14 cellular contexts compared by ENCODE assay signal in the genomic region with DNA sequence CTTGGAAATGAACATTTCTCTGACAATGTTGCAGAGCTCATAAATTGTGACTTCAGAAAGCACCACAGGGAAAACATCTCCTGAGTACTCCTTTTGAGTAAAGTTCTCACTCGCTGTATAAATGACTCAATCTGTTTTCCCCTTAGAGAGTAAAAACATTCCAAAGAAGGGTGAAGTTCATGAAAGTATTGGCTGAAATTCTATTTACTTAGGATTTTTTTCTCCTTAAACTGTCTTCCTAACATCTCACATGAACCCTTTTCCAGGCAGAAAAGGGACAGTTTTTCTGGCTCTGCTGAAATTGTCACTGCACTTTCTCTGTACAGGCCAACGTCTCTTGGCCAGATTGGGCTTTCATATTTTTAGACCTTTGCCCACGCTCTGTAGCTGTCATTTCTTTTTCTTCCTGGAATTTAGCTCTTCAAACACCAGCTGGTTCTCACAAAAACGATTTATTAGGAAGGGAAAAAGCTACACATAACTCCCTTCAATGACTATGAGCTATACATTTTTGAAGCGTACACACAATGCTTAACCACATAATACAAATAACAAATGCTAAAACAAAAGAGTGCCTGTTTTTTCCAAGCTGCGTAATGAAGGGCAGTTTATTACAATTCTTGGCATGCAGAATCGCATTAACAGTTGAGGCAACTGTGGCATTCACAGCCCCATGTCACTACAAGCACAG.
DNase-seq lines count a peak whose midpoint lies in the region; TF ChIP-seq lines count a peak whose summit lies in the region.
"Had no signal": no experiment of that assay in that cellular context is flagged by ENCODE, and none has a peak within 500 bp of the region (broad histone marks: within the 10 kb centered on the region; RNA-seq: fewer than 3 reads in every experiment).

No MANE protein-coding gene starts in this region.

- no peaks in the 10 kb centered on the region for H3K4me1 Mint-ChIP-seq in activated CD4-positive, alpha-beta memory T cell treated with anti-CD3 and anti-CD28 coated beads for 36 hours (ENCODE audit: low read depth)

- no peaks in the 10 kb centered on the region for H3K27me3 ChIP-seq in esophagus muscularis mucosa
- H3K27me3 ChIP-seq: cardiac muscle cell, upper lobe of left lung had no signal

- no peak for TF ChIP-seq EP300 in esophagus muscularis mucosa (IDR thresholded peaks at IDR 0.05)

- no peak overlapping the region for H3K27ac Mint-ChIP-seq in activated CD4-positive, alpha-beta memory T cell treated with anti-CD3 and anti-CD28 coated beads for 36 hours

- peaks cover 17 to 58% (median 49%) of the 10 kb centered on the region in 4 donors for H3K4me1 ChIP-seq in esophagus muscularis mucosa
- H3K4me1 ChIP-seq: upper lobe of left lung had no signal

- no peak for TF ChIP-seq CTCF in esophagus muscularis mucosa (IDR thresholded peaks at IDR 0.05)

- TF ChIP-seq POLR2A in esophagus muscularis mucosa (IDR thresholded peaks at IDR 0.05; ENCODE audit: low read depth): no peak

- H3K4me3 ChIP-seq in esophagus muscularis mucosa: peak overlapping the region in 3 of 4 donors; percentile 0 to 21 (median 0)
- H3K4me3 ChIP-seq: cardiac muscle cell, upper lobe of left lung had no signal

- no peaks in the 10 kb centered on the region for H3K36me3 ChIP-seq in esophagus muscularis mucosa
- H3K36me3 ChIP-seq: cardiac muscle cell, upper lobe of left lung had no signal

- H3K9me3 ChIP-seq in esophagus muscularis mucosa: no peaks in the 10 kb centered on the region
- H3K9me3 ChIP-seq: upper lobe of left lung had no signal

- POLR2A ChIA-PET in activated CD4-positive, alpha-beta memory T cell treated with anti-CD3 and anti-CD28 coated beads for 36 hours (lab: Charles Lee): no interaction called here

- DNase-seq in LHCN-M2 (ENCODE audit: low read depth): peak; percentile 53
- DNase-seq in esophagus muscularis mucosa (ENCODE audit: extremely low spot score): no peak
- DNase-seq in midbrain (lab: John Stamatoyannopoulos, UW): peak; percentile 44
- DNase-seq in substantia nigra (lab: John Stamatoyannopoulos, UW): peak in 3 of 49 donors; percentile 1 to 41 (median 12)
- no peak for DNase-seq in activated effector memory CD4-positive, alpha-beta T cell treated with Interleukin-2 at 50 U/mL for 16 hours
- no peak for DNase-seq in activated CD4-positive, alpha-beta memory T cell treated with anti-CD3 and anti-CD28 coated beads for 36 hours
- no peak for DNase-seq in HuH-7.5 (ENCODE audit: low spot score)
- DNase-seq in HT-29 (ENCODE audit: low spot score): no peak
- DNase-seq: activated CD8-positive, alpha-beta memory T cell treated with anti-CD3 and anti-CD28 coated beads for 24 hours; Calu3; H7; SIG-M5; upper lobe of left lung had no signal

- 26% methylated on average over 7 of the region's 7 CpGs for WGBS in esophagus muscularis mucosa

- intact Hi-C loops in esophagus muscularis mucosa (cut with DNase I): loop anchor here (10.0 kb wide), 4 partner anchors 102 to 478 kb away; partner anchors contain the start of gene FGF7
- intact Hi-C loops in activated CD4-positive, alpha-beta memory T cell treated with anti-CD3 and anti-CD28 coated beads for 36 hours (cut with micrococcal nuclease): no loop called here

- peaks cover 5% of the 10 kb centered on the region for H3K27me3 Mint-ChIP-seq in activated CD4-positive, alpha-beta memory T cell treated with anti-CD3 and anti-CD28 coated beads for 36 hours

- CTCF ChIA-PET in activated CD4-positive, alpha-beta memory T cell treated with anti-CD3 and anti-CD28 coated beads for 36 hours (lab: Charles Lee): no interaction called here

- H3K27ac ChIP-seq in esophagus muscularis mucosa (replicated peaks in 1 of 4): peak overlapping the region; percentile 67 to 78 (median 70)
- H3K27ac ChIP-seq in substantia nigra (ENCODE audit: low read depth, low read length, poor library complexity, severe bottlenecking): peak overlapping the region; percentile 86
- H3K27ac ChIP-seq: cardiac muscle cell had no signal

- no peak overlapping the region for H3K4me3 Mint-ChIP-seq in activated CD4-positive, alpha-beta memory T cell treated with anti-CD3 and anti-CD28 coated beads for 36 hours

- H3K36me3 Mint-ChIP-seq in activated CD4-positive, alpha-beta memory T cell treated with anti-CD3 and anti-CD28 coated beads for 36 hours: no peaks in the 10 kb centered on the region

- H3K9me3 Mint-ChIP-seq in activated CD4-positive, alpha-beta memory T cell treated with anti-CD3 and anti-CD28 coated beads for 36 hours: no peaks in the 10 kb centered on the region

Comparison
In these comparisons a context has a peak if more than half of its experiments do, and no peak if none do; other contexts are left out.
1. DNase-seq: peak in LHCN-M2 (single experiment) and midbrain (single experiment); none in esophagus muscularis mucosa (single experiment), activated effector memory CD4-positive, alpha-beta T cell treated with Interleukin-2 at 50 U/mL for 16 hours (single experiment), activated CD4-positive, alpha-beta memory T cell treated with anti-CD3 and anti-CD28 coated beads for 36 hours (single experiment), HuH-7.5 (single experiment) and HT-29 (single experiment).